In the genomic region with DNA sequence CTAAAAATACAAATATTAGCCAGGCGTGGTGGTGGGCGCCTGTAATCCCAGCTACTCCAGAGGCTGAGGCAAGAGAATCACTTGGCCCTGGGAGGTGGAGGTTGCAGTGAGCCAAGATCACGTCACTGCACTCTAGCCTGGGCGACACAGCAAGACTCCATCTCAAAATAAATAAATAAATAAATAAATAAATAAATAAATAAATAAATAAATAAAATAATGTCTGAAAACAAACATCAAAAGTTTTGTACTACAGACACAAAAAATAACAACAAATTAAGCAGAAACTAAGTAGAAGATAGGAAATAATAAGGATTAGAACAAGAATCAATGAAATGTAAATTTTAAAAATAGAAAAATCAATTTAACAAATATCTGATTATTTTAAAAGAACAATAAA, we compare ENCODE assay signal across 1 cellular context.
TF ChIP-seq lines count a peak whose summit lies in the region.

No MANE protein-coding gene starts in this region.

TF ChIP-seq in HEK293, 187 proteins besides CTCF, POLR2A, EP300 and RAD21 (continued from another document):
- TF ChIP-seq, protein P1, sequence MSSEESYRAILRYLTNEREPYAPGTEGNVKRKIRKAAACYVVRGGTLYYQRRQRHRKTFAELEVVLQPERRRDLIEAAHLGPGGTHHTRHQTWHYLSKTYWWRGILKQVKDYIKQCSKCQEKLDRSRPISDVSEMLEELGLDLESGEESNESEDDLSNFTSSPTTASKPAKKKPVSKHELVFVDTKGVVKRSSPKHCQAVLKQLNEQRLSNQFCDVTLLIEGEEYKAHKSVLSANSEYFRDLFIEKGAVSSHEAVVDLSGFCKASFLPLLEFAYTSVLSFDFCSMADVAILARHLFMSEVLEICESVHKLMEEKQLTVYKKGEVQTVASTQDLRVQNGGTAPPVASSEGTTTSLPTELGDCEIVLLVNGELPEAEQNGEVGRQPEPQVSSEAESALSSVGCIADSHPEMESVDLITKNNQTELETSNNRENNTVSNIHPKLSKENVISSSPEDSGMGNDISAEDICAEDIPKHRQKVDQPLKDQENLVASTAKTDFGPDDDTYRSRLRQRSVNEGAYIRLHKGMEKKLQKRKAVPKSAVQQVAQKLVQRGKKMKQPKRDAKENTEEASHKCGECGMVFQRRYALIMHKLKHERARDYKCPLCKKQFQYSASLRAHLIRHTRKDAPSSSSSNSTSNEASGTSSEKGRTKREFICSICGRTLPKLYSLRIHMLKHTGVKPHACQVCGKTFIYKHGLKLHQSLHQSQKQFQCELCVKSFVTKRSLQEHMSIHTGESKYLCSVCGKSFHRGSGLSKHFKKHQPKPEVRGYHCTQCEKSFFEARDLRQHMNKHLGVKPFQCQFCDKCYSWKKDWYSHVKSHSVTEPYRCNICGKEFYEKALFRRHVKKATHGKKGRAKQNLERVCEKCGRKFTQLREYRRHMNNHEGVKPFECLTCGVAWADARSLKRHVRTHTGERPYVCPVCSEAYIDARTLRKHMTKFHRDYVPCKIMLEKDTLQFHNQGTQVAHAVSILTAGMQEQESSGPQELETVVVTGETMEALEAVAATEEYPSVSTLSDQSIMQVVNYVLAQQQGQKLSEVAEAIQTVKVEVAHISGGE (tag by site-specific recombination; conservative IDR thresholded peaks at IDR 0.05; ENCODE audit: low read depth), result peak; percentile 69
- TF ChIP-seq ZNF560 (tag by site-specific recombination; IDR thresholded peaks at IDR 0.05; ENCODE audit: borderline replicate concordance) (0 out of 2 replicates have a peak, but pooled peaks have one; percentile 36), ZNF623 (tag by site-specific recombination; IDR thresholded peaks at IDR 0.05) (peak; percentile 62), ZXDB (tag by site-specific recombination; IDR thresholded peaks at IDR 0.05) (0 out of 2 replicates have a peak, but pooled peaks have one; percentile 27), ZNF654 (tag by site-specific recombination; IDR thresholded peaks at IDR 0.05; ENCODE audit: low read depth) (peak; percentile 19), ZBTB8A (tag by site-specific recombination; IDR thresholded peaks at IDR 0.05) (peak; percentile 65), MZF1 (tag by site-specific recombination; IDR thresholded peaks at IDR 0.05; ENCODE audit: borderline replicate concordance) (peak; percentile 39; the same call in 1 of the 2 replicates), ZNF433 (tag by site-specific recombination; IDR thresholded peaks at IDR 0.05; ENCODE audit: low read depth) (peak; percentile 66; the same call in 1 of the 2 replicates)
- TF ChIP-seq, protein P2, sequence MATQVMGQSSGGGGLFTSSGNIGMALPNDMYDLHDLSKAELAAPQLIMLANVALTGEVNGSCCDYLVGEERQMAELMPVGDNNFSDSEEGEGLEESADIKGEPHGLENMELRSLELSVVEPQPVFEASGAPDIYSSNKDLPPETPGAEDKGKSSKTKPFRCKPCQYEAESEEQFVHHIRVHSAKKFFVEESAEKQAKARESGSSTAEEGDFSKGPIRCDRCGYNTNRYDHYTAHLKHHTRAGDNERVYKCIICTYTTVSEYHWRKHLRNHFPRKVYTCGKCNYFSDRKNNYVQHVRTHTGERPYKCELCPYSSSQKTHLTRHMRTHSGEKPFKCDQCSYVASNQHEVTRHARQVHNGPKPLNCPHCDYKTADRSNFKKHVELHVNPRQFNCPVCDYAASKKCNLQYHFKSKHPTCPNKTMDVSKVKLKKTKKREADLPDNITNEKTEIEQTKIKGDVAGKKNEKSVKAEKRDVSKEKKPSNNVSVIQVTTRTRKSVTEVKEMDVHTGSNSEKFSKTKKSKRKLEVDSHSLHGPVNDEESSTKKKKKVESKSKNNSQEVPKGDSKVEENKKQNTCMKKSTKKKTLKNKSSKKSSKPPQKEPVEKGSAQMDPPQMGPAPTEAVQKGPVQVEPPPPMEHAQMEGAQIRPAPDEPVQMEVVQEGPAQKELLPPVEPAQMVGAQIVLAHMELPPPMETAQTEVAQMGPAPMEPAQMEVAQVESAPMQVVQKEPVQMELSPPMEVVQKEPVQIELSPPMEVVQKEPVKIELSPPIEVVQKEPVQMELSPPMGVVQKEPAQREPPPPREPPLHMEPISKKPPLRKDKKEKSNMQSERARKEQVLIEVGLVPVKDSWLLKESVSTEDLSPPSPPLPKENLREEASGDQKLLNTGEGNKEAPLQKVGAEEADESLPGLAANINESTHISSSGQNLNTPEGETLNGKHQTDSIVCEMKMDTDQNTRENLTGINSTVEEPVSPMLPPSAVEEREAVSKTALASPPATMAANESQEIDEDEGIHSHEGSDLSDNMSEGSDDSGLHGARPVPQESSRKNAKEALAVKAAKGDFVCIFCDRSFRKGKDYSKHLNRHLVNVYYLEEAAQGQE (tag by site-specific recombination; IDR thresholded peaks at IDR 0.05), result peak; percentile 55; the same call in 1 of the 2 replicates
